ENCODE assay signal across 4 cellular contexts in genomic region chr4:143849296-143849695, GRCh38. TPM values are rescaled to one million over a fixed set of nuclear protein-coding genes. Genes with fewer than 3 reads are reported as not detected.
"Had no signal": no experiment of that assay in that cellular context is flagged by ENCODE, and none has a peak within 500 bp of the region (broad histone marks: within the 10 kb centered on the region; RNA-seq: fewer than 3 reads in every experiment).

No MANE protein-coding gene starts in this region.

RNA-seq across cellular contexts. Expression of gene GYPE, which starts 56.1 kb away (rescaled TPM):
- total RNA-seq: neural crest cell, osteocyte, smooth muscle cell, vagina had no signal
- polyA plus RNA-seq: smooth muscle cell had no signal
